8 cellular contexts compared by ENCODE assay signal in genomic region chr2:232697807-232698110, GRCh38. TPM values are rescaled to one million over a fixed set of nuclear protein-coding genes. Genes with fewer than 3 reads are reported as not detected.
DNase-seq lines count a peak whose midpoint lies in the region; ATAC-seq, FAIRE-seq and TF ChIP-seq lines count a peak whose summit lies in the region.

No MANE protein-coding gene starts in this region.

- H3K4me3 ChIP-seq in PC-3 (ENCODE audit: low read length) (peak overlapping the region; percentile 95), endothelial cell of umbilical vein (replicated peaks in 1 of 3; ENCODE audit: insufficient read depth in 1 of 3, low read depth in 1 of 3, low read length in 3 of 3) (peak overlapping the region; percentile 39 to 98 (median 80)), neuron (ENCODE audit: low read length) (peak overlapping the region; percentile 96)

- TF ChIP-seq CTCF in 22Rv1 (IDR thresholded peaks at IDR 0.05), result no peak
- no peak for TF ChIP-seq CTCF in PC-3 (conservative IDR thresholded peaks at IDR 0.05; ENCODE audit: low read depth, low read length)
- TF ChIP-seq CTCF in endothelial cell of umbilical vein (IDR thresholded peaks at IDR 0.05; ENCODE audit: extremely low read depth in 1 of 2, insufficient read depth in 1 of 2, low read depth in 1 of 2, low read length in 2 of 2), result no peak

- BruUV-seq in PC-3 (replicated peaks; lab: Mats Ljungman, UMichigan) (no TSS peak), endothelial cell of umbilical vein (replicated peaks; lab: Mats Ljungman, UMichigan) (no TSS peak)

- POLR2A ChIA-PET in PC-3 (lab: Charles Lee; ENCODE audit: unreplicated experiment), result interaction anchor here (0.7 kb wide), 1 partner anchor 64 kb away, joined by 3 read pairs; no protein-coding TSS in a partner anchor
- POLR2A ChIA-PET in endothelial cell of umbilical vein (lab: Charles Lee), result no interaction called here

- H2AFZ ChIP-seq in PC-3 (ENCODE audit: low read length) (peak overlapping the region; percentile 70; the same call in 1 of the 2 replicates), endothelial cell of umbilical vein (ENCODE audit: low read depth, low read length) (peak overlapping the region; percentile 65), neuron (ENCODE audit: low read depth, low read length) (no peak overlapping the region)

- H3K9me1 ChIP-seq in endothelial cell of umbilical vein (replicated peaks; ENCODE audit: control insufficient read depth, extremely low read depth, insufficient read depth, low read length), result no peaks in the 10 kb centered on the region

- in situ Hi-C loops in G401 (cut with HindIII; ENCODE audit: low sequenced_read_pairs), result no loop called here

- DNase-seq in PC-3, result no peak
- DNase-seq in endothelial cell of umbilical vein (ENCODE audit: low read depth, low spot score), result no peak
- DNase-seq in G401 (ENCODE audit: low spot score), result no peak

- dilution Hi-C loops in endothelial cell of umbilical vein (cut with MboI; ENCODE audit: extremely low pct_ligation_motif_present, low sequenced_read_pairs), result no loop called here

- H3K9me3 ChIP-seq in PC-3 (ENCODE audit: low read length), result no peaks in the 10 kb centered on the region
- H3K9me3 ChIP-seq in endothelial cell of umbilical vein (replicated peaks; ENCODE audit: control insufficient read depth, insufficient read depth, low read length), result no peaks in the 10 kb centered on the region
- no peaks in the 10 kb centered on the region for H3K9me3 ChIP-seq in neuron (ENCODE audit: low read length)

- no peak for TF ChIP-seq POLR2A in endothelial cell of umbilical vein (IDR thresholded peaks at IDR 0.05; ENCODE audit: low read depth, low read length)

- no peaks in the 10 kb centered on the region for H3K9me2 ChIP-seq in PC-3 (replicated peaks; ENCODE audit: low read length)

- H3K79me2 ChIP-seq in PC-3 (ENCODE audit: low read length), result peaks cover 56% of the 10 kb centered on the region
- H3K79me2 ChIP-seq in endothelial cell of umbilical vein (ENCODE audit: control insufficient read depth, insufficient read depth, low read length), result peaks cover 56% of the 10 kb centered on the region

- peak; percentile 31 for FAIRE-seq in endothelial cell of umbilical vein (lab: Jason Lieb, UNC)

- H4K20me1 ChIP-seq in PC-3 (ENCODE audit: low read length) (peaks cover 22% of the 10 kb centered on the region), endothelial cell of umbilical vein (replicated peaks; ENCODE audit: control insufficient read depth, extremely low read depth, insufficient read depth, low read length) (no peaks in the 10 kb centered on the region)

- CTCF ChIA-PET in PC-3 (lab: Charles Lee) (no interaction called here), endothelial cell of umbilical vein (lab: Charles Lee) (no interaction called here)

- H3K36me3 ChIP-seq in PC-3 (ENCODE audit: low read depth, low read length) (0 out of 2 replicates have a peak, but pooled peaks cover 2% of the 10 kb centered on the region), endothelial cell of umbilical vein (ENCODE audit: control insufficient read depth in 2 of 2, extremely low read depth in 1 of 2, insufficient read depth in 2 of 2, low read length in 2 of 2) (no peaks in the 10 kb centered on the region), neuron (ENCODE audit: insufficient read depth, low read length) (peaks cover 12% of the 10 kb centered on the region)

- H3K27me3 ChIP-seq in PC-3 (ENCODE audit: low read length) (no peaks in the 10 kb centered on the region), endothelial cell of umbilical vein (ENCODE audit: control insufficient read depth in 2 of 2, insufficient read depth in 2 of 2, low read length in 2 of 2) (peaks cover 0 to 2% of the 10 kb centered on the region in 2 experiments), neuron (ENCODE audit: insufficient read depth, low read length) (no peaks in the 10 kb centered on the region)

- peak overlapping the region; percentile 99 for H3K9ac ChIP-seq in PC-3 (ENCODE audit: low read length)
- H3K9ac ChIP-seq in endothelial cell of umbilical vein (replicated peaks; ENCODE audit: extremely low read depth, insufficient read depth, low read length), result peak overlapping the region; percentile 92

- peaks cover 5% of the 10 kb centered on the region for H3F3A ChIP-seq in PC-3 (ENCODE audit: low read length, unreplicated experiment)

- intact Hi-C loops in PC-3 (cut with micrococcal nuclease) (no loop called here), endothelial cell of umbilical vein (cut with micrococcal nuclease) (loop anchor here (1.0 kb wide), 1 partner anchor 554 kb away; the partner anchor contains the start of gene ATG16L1)

- ATAC-seq in GM21360 (IDR thresholded peaks at IDR 0.05; ENCODE audit: unreplicated experiment), result peak; percentile 16
- peak; percentile 23; the same call in 1 of the 2 replicates for ATAC-seq in PC-3
- ATAC-seq in HG02973 (IDR thresholded peaks at IDR 0.05; ENCODE audit: unreplicated experiment), result no peak
- no peak for ATAC-seq in GM18858 (IDR thresholded peaks at IDR 0.05; ENCODE audit: unreplicated experiment)

- peak overlapping the region; percentile 85 for H3K27ac ChIP-seq in 22Rv1
- H3K27ac ChIP-seq in PC-3 (ENCODE audit: low read length), result peak overlapping the region; percentile 74
- H3K27ac ChIP-seq in endothelial cell of umbilical vein (ENCODE audit: insufficient read depth, low read depth, low read length), result peak overlapping the region; percentile 68

- H3K4me2 ChIP-seq in PC-3 (ENCODE audit: low read length) (peak overlapping the region; percentile 90), endothelial cell of umbilical vein (ENCODE audit: insufficient read depth, low read length) (peak overlapping the region; percentile 72)

- H3K4me1 ChIP-seq in PC-3 (ENCODE audit: insufficient read depth, low read length) (peaks cover 29% of the 10 kb centered on the region), endothelial cell of umbilical vein (ENCODE audit: control insufficient read depth, extremely low read depth, insufficient read depth, low read length) (peaks cover 19% of the 10 kb centered on the region), neuron (ENCODE audit: insufficient read depth, low read length) (peaks cover 25% of the 10 kb centered on the region)

TF ChIP-seq in endothelial cell of umbilical vein, 7 proteins besides CTCF, POLR2A, EP300 and RAD21:
- TF ChIP-seq MYC (IDR thresholded peaks at IDR 0.05; ENCODE audit: low read depth, low read length) (no peak), GATA2 (IDR thresholded peaks at IDR 0.05; ENCODE audit: insufficient read depth, insufficient read length, low read depth, low read length) (no peak), EZH2 (IDR thresholded peaks at IDR 0.05; ENCODE audit: borderline replicate concordance, low read depth, low read length, severe bottlenecking) (no peak), JUN (IDR thresholded peaks at IDR 0.05; ENCODE audit: borderline replicate concordance, insufficient read depth, insufficient read length, low read depth) (no peak), FOS (IDR thresholded peaks at IDR 0.05; ENCODE audit: borderline replicate concordance, insufficient read depth, low read length) (no peak)

RNA-seq across cellular contexts. Expression of gene GIGYF2, which starts 0.6 kb away (rescaled TPM):
- total RNA-seq in PC-3 (2014; rRNA removed) (41.3 and 56.2 TPM in 2 replicates), endothelial cell of umbilical vein (54.2 and 56.4 TPM in 2 replicates)
- polyA plus RNA-seq in endothelial cell of umbilical vein, result 22.5 and 22.9 TPM in 2 replicates
- 14.4 and 17.1 TPM in 2 replicates for polyA plus RNA-seq in endothelial cell of umbilical vein (2011; cell fraction: cytosol; rRNA removed)
- 40.4 and 52.3 TPM in 2 replicates for polyA plus RNA-seq in endothelial cell of umbilical vein (2011; cell fraction: nucleus; rRNA removed)
- 36.5 and 39.3 TPM in 2 replicates for polyA plus RNA-seq in endothelial cell of umbilical vein (2012)
- polyA minus RNA-seq in endothelial cell of umbilical vein, result 102 and 105 TPM in 2 replicates
- polyA minus RNA-seq in endothelial cell of umbilical vein (2011; cell fraction: cytosol; rRNA and poly(A)+ RNA removed), result 19.7 TPM
- 111 and 156 TPM in 2 replicates for polyA minus RNA-seq in endothelial cell of umbilical vein (2011; cell fraction: nucleus; rRNA and poly(A)+ RNA removed)
- total RNA-seq in G401 (2014; rRNA removed; shearing (Covaris generic)), result 26.7 and 33.3 TPM in 2 replicates

Comparison
In these comparisons a context has a peak if more than half of its experiments do, and no peak if none do; other contexts are left out.
1. ATAC-seq: peak in GM21360 (single experiment) and PC-3 (single experiment); none in HG02973 (single experiment) and GM18858 (single experiment).
2. Peak in every context shown above with its lines, with median percentiles within 50 percentile points of each other: H3K27ac ChIP-seq and H3K4me3 ChIP-seq.